In genomic region chr12:108665608-108666202, GRCh38 we compare ENCODE assay signal across 8 cellular contexts. TPM values are rescaled to one million over a fixed set of nuclear protein-coding genes. Genes with fewer than 3 reads are reported as not detected.
A peak's percentile ranks its signal among the peaks of the same experiment; 100 is the strongest.
DNase-seq lines count a peak whose midpoint lies in the region; ATAC-seq, FAIRE-seq and TF ChIP-seq lines count a peak whose summit lies in the region.

No MANE protein-coding gene starts in this region.

- H3K27me3 ChIP-seq in endothelial cell of umbilical vein (ENCODE audit: control insufficient read depth in 2 of 2, insufficient read depth in 2 of 2, low read length in 2 of 2): no peaks in the 10 kb centered on the region
- no peaks in the 10 kb centered on the region for H3K27me3 ChIP-seq in aorta (ENCODE audit: control insufficient read depth in 1 of 2, insufficient read depth in 2 of 2, low read length in 1 of 2)
- H3K27me3 ChIP-seq in thyroid gland: no peaks in the 10 kb centered on the region

- ATAC-seq in Right ventricle myocardium inferior: peak; percentile 41
- peak; percentile 47 for ATAC-seq in aorta (ENCODE audit: low FRiP score)
- ATAC-seq in activated naive CD8-positive, alpha-beta T cell treated with anti-CD3 and anti-CD28 coated beads, Interleukin-2, amount 50 U/mL, for 24 hours: no peak

- peaks cover 7% of the 10 kb centered on the region for H3K36me3 Mint-ChIP-seq in nephron progenitor cell (ENCODE audit: low read depth)
- peaks cover 8% of the 10 kb centered on the region for H3K36me3 Mint-ChIP-seq in activated T-helper 2 cell treated with anti-CD3 and anti-CD28 coated beads, Interferon-gamma antibody, Interleukin-2, Interleukin-4, amounts not matched to agents 10 μg/mL and 5 μg/mL and 100 μg/mL, durations not matched to agents 14 hours and 24 hours and 36 hours (ENCODE audit: low read depth)
- no peaks in the 10 kb centered on the region for H3K36me3 Mint-ChIP-seq in activated naive CD8-positive, alpha-beta T cell treated with anti-CD3 and anti-CD28 coated beads, Interleukin-2, amount 50 U/mL, for 24 hours (ENCODE audit: low read depth)

- no peak overlapping the region for H2AFZ ChIP-seq in endothelial cell of umbilical vein (ENCODE audit: low read depth, low read length)

- peaks cover 81% of the 10 kb centered on the region for H3K79me2 ChIP-seq in endothelial cell of umbilical vein (ENCODE audit: control insufficient read depth, insufficient read depth, low read length)

- H3K9ac ChIP-seq in endothelial cell of umbilical vein (replicated peaks; ENCODE audit: extremely low read depth, insufficient read depth, low read length): no peak overlapping the region

- no peak for DNase-seq in Right ventricle myocardium inferior (ENCODE audit: missing footprints)
- no peak for DNase-seq in cardiac septum (ENCODE audit: low spot score)
- no peak for DNase-seq in endothelial cell of umbilical vein (ENCODE audit: low read depth, low spot score)
- DNase-seq in nephron progenitor cell: no peak
- no peak for DNase-seq in aorta
- no peak for DNase-seq in activated T-helper 2 cell treated with anti-CD3 and anti-CD28 coated beads, Interferon-gamma antibody, Interleukin-2, Interleukin-4, amounts not matched to agents 10 μg/mL and 5 μg/mL and 100 μg/mL, durations not matched to agents 14 hours and 24 hours and 36 hours (ENCODE audit: low spot score)
- no peak for DNase-seq in activated naive CD8-positive, alpha-beta T cell treated with anti-CD3 and anti-CD28 coated beads, Interleukin-2, amount 50 U/mL, for 24 hours
- DNase-seq in thyroid gland: no peak

- H3K4me3 Mint-ChIP-seq in nephron progenitor cell: no peak overlapping the region
- H3K4me3 Mint-ChIP-seq in activated T-helper 2 cell treated with anti-CD3 and anti-CD28 coated beads, Interferon-gamma antibody, Interleukin-2, Interleukin-4, amounts not matched to agents 10 μg/mL and 5 μg/mL and 100 μg/mL, durations not matched to agents 14 hours and 24 hours and 36 hours (ENCODE audit: low read depth): no peak overlapping the region
- H3K4me3 Mint-ChIP-seq in activated naive CD8-positive, alpha-beta T cell treated with anti-CD3 and anti-CD28 coated beads, Interleukin-2, amount 50 U/mL, for 24 hours: no peak overlapping the region

- no peak for FAIRE-seq in endothelial cell of umbilical vein (lab: Jason Lieb, UNC)

- H3K4me3 ChIP-seq in endothelial cell of umbilical vein (replicated peaks in 1 of 3; ENCODE audit: insufficient read depth in 1 of 3, low read depth in 1 of 3, low read length in 3 of 3) (no peak overlapping the region), aorta (ENCODE audit: low read length in 2 of 2) (no peak overlapping the region), thyroid gland (replicated peaks in 1 of 3) (no peak overlapping the region)

- peak overlapping the region; percentile 81 for H3K27ac Mint-ChIP-seq in nephron progenitor cell
- H3K27ac Mint-ChIP-seq in activated T-helper 2 cell treated with anti-CD3 and anti-CD28 coated beads, Interferon-gamma antibody, Interleukin-2, Interleukin-4, amounts not matched to agents 10 μg/mL and 5 μg/mL and 100 μg/mL, durations not matched to agents 14 hours and 24 hours and 36 hours: no peak overlapping the region
- H3K27ac Mint-ChIP-seq in activated naive CD8-positive, alpha-beta T cell treated with anti-CD3 and anti-CD28 coated beads, Interleukin-2, amount 50 U/mL, for 24 hours: no peak overlapping the region

- dilution Hi-C loops in endothelial cell of umbilical vein (cut with MboI; ENCODE audit: extremely low pct_ligation_motif_present, low sequenced_read_pairs): loop anchor here (25.0 kb wide), 1 partner anchor 172 kb away; no protein-coding TSS in a partner anchor

- POLR2A ChIA-PET in endothelial cell of umbilical vein (lab: Charles Lee): interaction anchor here (1.1 to 2.2 kb wide), 3 partner anchors 19 to 65 kb away, joined by 3 to 9 read pairs (median 4); no protein-coding TSS in a partner anchor

- H3K4me2 ChIP-seq in endothelial cell of umbilical vein (ENCODE audit: insufficient read depth, low read length): no peak overlapping the region

- H3K9me1 ChIP-seq in endothelial cell of umbilical vein (replicated peaks; ENCODE audit: control insufficient read depth, extremely low read depth, insufficient read depth, low read length): no peaks in the 10 kb centered on the region

- H3K27me3 Mint-ChIP-seq in nephron progenitor cell (ENCODE audit: low read depth, poor library complexity): no peaks in the 10 kb centered on the region
- no peaks in the 10 kb centered on the region for H3K27me3 Mint-ChIP-seq in activated T-helper 2 cell treated with anti-CD3 and anti-CD28 coated beads, Interferon-gamma antibody, Interleukin-2, Interleukin-4, amounts not matched to agents 10 μg/mL and 5 μg/mL and 100 μg/mL, durations not matched to agents 14 hours and 24 hours and 36 hours (ENCODE audit: low read depth)
- no peaks in the 10 kb centered on the region for H3K27me3 Mint-ChIP-seq in activated naive CD8-positive, alpha-beta T cell treated with anti-CD3 and anti-CD28 coated beads, Interleukin-2, amount 50 U/mL, for 24 hours

- no TSS peak for BruUV-seq in endothelial cell of umbilical vein (replicated peaks; lab: Mats Ljungman, UMichigan)

- no peaks in the 10 kb centered on the region for H3K9me3 Mint-ChIP-seq in nephron progenitor cell
- no peaks in the 10 kb centered on the region for H3K9me3 Mint-ChIP-seq in activated T-helper 2 cell treated with anti-CD3 and anti-CD28 coated beads, Interferon-gamma antibody, Interleukin-2, Interleukin-4, amounts not matched to agents 10 μg/mL and 5 μg/mL and 100 μg/mL, durations not matched to agents 14 hours and 24 hours and 36 hours
- no peaks in the 10 kb centered on the region for H3K9me3 Mint-ChIP-seq in activated naive CD8-positive, alpha-beta T cell treated with anti-CD3 and anti-CD28 coated beads, Interleukin-2, amount 50 U/mL, for 24 hours

- H4K20me1 ChIP-seq in endothelial cell of umbilical vein (replicated peaks; ENCODE audit: control insufficient read depth, extremely low read depth, insufficient read depth, low read length): no peaks in the 10 kb centered on the region

- H3K9me3 ChIP-seq in endothelial cell of umbilical vein (replicated peaks; ENCODE audit: control insufficient read depth, insufficient read depth, low read length) (no peaks in the 10 kb centered on the region), aorta (ENCODE audit: control insufficient read depth, low read length) (no peaks in the 10 kb centered on the region), thyroid gland (no peaks in the 10 kb centered on the region)

- H3K4me1 ChIP-seq in endothelial cell of umbilical vein (ENCODE audit: control insufficient read depth, extremely low read depth, insufficient read depth, low read length) (peaks cover 20% of the 10 kb centered on the region), aorta (ENCODE audit: control insufficient read depth in 1 of 2, insufficient read depth in 2 of 2, low read length in 2 of 2) (peaks cover 0 to 8% of the 10 kb centered on the region in 2 donors), thyroid gland (peaks cover 0 to 14% of the 10 kb centered on the region in 2 donors)

- TF ChIP-seq CTCF in endothelial cell of umbilical vein (IDR thresholded peaks at IDR 0.05; ENCODE audit: extremely low read depth in 1 of 2, insufficient read depth in 1 of 2, low read depth in 1 of 2, low read length in 2 of 2) (no peak), nephron progenitor cell (IDR thresholded peaks at IDR 0.05) (no peak), thyroid gland (IDR thresholded peaks at IDR 0.05) (no peak)

- no peak for TF ChIP-seq POLR2A in endothelial cell of umbilical vein (IDR thresholded peaks at IDR 0.05; ENCODE audit: low read depth, low read length)
- no peak for TF ChIP-seq POLR2A in thyroid gland (IDR thresholded peaks at IDR 0.05)

- peaks cover 36% of the 10 kb centered on the region for H3K4me1 Mint-ChIP-seq in nephron progenitor cell
- peaks cover 24% of the 10 kb centered on the region for H3K4me1 Mint-ChIP-seq in activated T-helper 2 cell treated with anti-CD3 and anti-CD28 coated beads, Interferon-gamma antibody, Interleukin-2, Interleukin-4, amounts not matched to agents 10 μg/mL and 5 μg/mL and 100 μg/mL, durations not matched to agents 14 hours and 24 hours and 36 hours (ENCODE audit: low read depth)
- H3K4me1 Mint-ChIP-seq in activated naive CD8-positive, alpha-beta T cell treated with anti-CD3 and anti-CD28 coated beads, Interleukin-2, amount 50 U/mL, for 24 hours: peaks cover 32% of the 10 kb centered on the region

- CTCF ChIA-PET in endothelial cell of umbilical vein (lab: Charles Lee): interaction anchor here (0.7 to 9.5 kb wide), 23 partner anchors 10 to 285 kb away, joined by 3 to 173 read pairs (median 7); partner anchors contain the start of gene SART3

- intact Hi-C loops in Right ventricle myocardium inferior (cut with DNase I) (loop anchor here (1.0 to 2.0 kb wide), 4 partner anchors 65 to 283 kb away; partner anchors contain the start of genes CORO1C and SSH1), cardiac septum (cut with DNase I) (loop anchor here (1.0 to 5.0 kb wide), 5 partner anchors 25 to 282 kb away; partner anchors contain the start of genes CORO1C and SSH1), endothelial cell of umbilical vein (cut with micrococcal nuclease) (loop anchor here (1.0 to 2.0 kb wide), 5 partner anchors 20 to 428 kb away; partner anchors contain the start of gene ALKBH2), aorta (cut with DNase I) (loop anchor here (2.0 to 5.0 kb wide), 5 partner anchors 57 to 187 kb away; partner anchors contain the start of gene CORO1C (in 2 of the 2)), thyroid gland (cut with DNase I) (loop anchor here (2.0 to 10.0 kb wide), 2 partner anchors 69 to 137 kb away; partner anchors contain the start of gene CORO1C)
- intact Hi-C loops in activated T-helper 2 cell treated with anti-CD3 and anti-CD28 coated beads, Interferon-gamma antibody, Interleukin-2, Interleukin-4, amounts not matched to agents 10 μg/mL and 5 μg/mL and 100 μg/mL, durations not matched to agents 14 hours and 24 hours and 36 hours (cut with micrococcal nuclease): loop anchor here (1.0 to 2.0 kb wide), 3 partner anchors 15 to 65 kb away; partner anchors contain the start of gene CORO1C

- 45 to 50% methylated on average over 6 of the region's 6 CpGs for WGBS in aorta, 2 donors
- 90 to 92% methylated on average over 6 of the region's 6 CpGs for WGBS in thyroid gland, 2 donors

- H3K27ac ChIP-seq in endothelial cell of umbilical vein (ENCODE audit: insufficient read depth, low read depth, low read length) (peak overlapping the region; percentile 1), aorta (ENCODE audit: low read depth in 1 of 2, low read length in 2 of 2) (peak overlapping the region; percentile 39 to 82), thyroid gland (peak overlapping the region in 1 of 3 donors; percentile 41)

- H3K36me3 ChIP-seq in endothelial cell of umbilical vein (ENCODE audit: control insufficient read depth in 2 of 2, extremely low read depth in 1 of 2, insufficient read depth in 2 of 2, low read length in 2 of 2) (peaks cover 2 to 5% of the 10 kb centered on the region in 2 experiments), aorta (ENCODE audit: control insufficient read depth in 1 of 2, insufficient read depth in 2 of 2, low read length in 1 of 2) (peaks cover 0 to 3% of the 10 kb centered on the region in 2 donors), thyroid gland (no peaks in the 10 kb centered on the region)

RNA-seq across cellular contexts. Expression of gene SELPLG, which starts 32.0 kb away (rescaled TPM):
- total RNA-seq in Right ventricle myocardium inferior: 4.9 TPM
- 3.1 TPM for total RNA-seq in cardiac septum
- total RNA-seq in endothelial cell of umbilical vein: 0.62 and 1.2 TPM in 2 replicates
- polyA plus RNA-seq in endothelial cell of umbilical vein: 1.0 and 1.8 TPM in 2 replicates
- 0.52 and 0.71 TPM in 2 replicates for polyA plus RNA-seq in endothelial cell of umbilical vein (2011; cell fraction: cytosol; rRNA removed)
- polyA plus RNA-seq in endothelial cell of umbilical vein (2011; cell fraction: nucleus; rRNA removed): 1.0 and 1.6 TPM in 2 replicates
- polyA plus RNA-seq in endothelial cell of umbilical vein (2012): 0.29 and 0.68 TPM in 2 replicates
- 0.34 and 0.62 TPM in 2 replicates for polyA minus RNA-seq in endothelial cell of umbilical vein
- 1.1 TPM for polyA minus RNA-seq in endothelial cell of umbilical vein (2011; cell fraction: cytosol; rRNA and poly(A)+ RNA removed)
- 0.53 and 0.91 TPM in 2 replicates for polyA minus RNA-seq in endothelial cell of umbilical vein (2011; cell fraction: nucleus; rRNA and poly(A)+ RNA removed)
- 10 to 100 TPM in 1 of 2 donors, 1 to 10 TPM in 1; 8.1 to 13.0 TPM for total RNA-seq in aorta
- 1 to 10 TPM in 1 of 2 donors, under 1 TPM in 1; 0.87 to 5.4 TPM for polyA plus RNA-seq in aorta
- total RNA-seq in activated T-helper 2 cell treated with anti-CD3 and anti-CD28 coated beads, Interferon-gamma antibody, Interleukin-2, Interleukin-4, amounts not matched to agents 10 μg/mL and 5 μg/mL and 100 μg/mL, durations not matched to agents 14 hours and 24 hours and 36 hours: 52.1 and 55.6 TPM in 2 replicates
- 1 to 10 TPM; 2.1 to 6.0 (median 2.8) TPM for total RNA-seq in thyroid gland
